Comparison of ENCODE assay signal across 26 cellular contexts in genomic region chr15:43251185-43251862, GRCh38. TPM values are rescaled to one million over a fixed set of nuclear protein-coding genes. Genes with fewer than 3 reads are reported as not detected.
A peak's percentile ranks its signal among the peaks of the same experiment; 100 is the strongest.
DNase-seq lines count a peak whose midpoint lies in the region; TF ChIP-seq lines count a peak whose summit lies in the region.
"Had no signal": no experiment of that assay in that cellular context is flagged by ENCODE, and none has a peak within 500 bp of the region (broad histone marks: within the 10 kb centered on the region; RNA-seq: fewer than 3 reads in every experiment).

No MANE protein-coding gene starts in this region.

- H3K9me2 ChIP-seq in OCI-LY7 (ENCODE audit: insufficient read depth, low read length), result no peaks in the 10 kb centered on the region

- no peak for TF ChIP-seq CTCF in suprapubic skin (IDR thresholded peaks at IDR 0.05)
- TF ChIP-seq CTCF in OCI-LY7 (conservative IDR thresholded peaks at IDR 0.05; ENCODE audit: low read length), result no peak

- DNase-seq in activated naive CD4-positive, alpha-beta T cell treated with anti-CD3 and anti-CD28 coated beads, Interleukin-2, amount 10 ng/mL, durations not matched to agents 7 days and 5 days, result no peak
- no peak for DNase-seq in activated naive CD4-positive, alpha-beta T cell treated with anti-CD3 and anti-CD28 coated beads, Interleukin-2, amount 50 U/mL, for 16 hours
- DNase-seq in activated CD4-positive, alpha-beta memory T cell treated with anti-CD3 and anti-CD28 coated beads, Interleukin-2, amount 10 ng/mL, durations not matched to agents 7 days and 5 days, result no peak
- DNase-seq in suprapubic skin (ENCODE audit: low spot score in 2 of 2), result no peak
- DNase-seq in GM19240 (ENCODE audit: insufficient read length, low spot score), result no peak
- DNase-seq in OCI-LY7 (ENCODE audit: low spot score), result no peak
- DNase-seq: CD4-positive, alpha-beta T cell; DMS 273 treated with DMSO at 0.1 percent for 48 hours; effector memory CD4-positive, alpha-beta T cell; kidney; lower lobe of right lung; mucosa of descending colon; NCI-H146; NCI-H2171; NCI-H524; NK-92 treated with Interleukin-12 subunit alpha and Interleukin-12 subunit beta, amount 100 ng/mL, for 24 hours; posterior cingulate gyrus; right lobe of liver; T-helper 9 cell; tibial artery had no signal

- H3K36me3 Mint-ChIP-seq in activated naive CD4-positive, alpha-beta T cell treated with anti-CD3 and anti-CD28 coated beads, Interleukin-2, amount 10 ng/mL, durations not matched to agents 7 days and 5 days, result no peaks in the 10 kb centered on the region
- peaks cover 3% of the 10 kb centered on the region for H3K36me3 Mint-ChIP-seq in activated CD4-positive, alpha-beta memory T cell treated with anti-CD3 and anti-CD28 coated beads, Interleukin-2, amount 10 ng/mL, durations not matched to agents 7 days and 5 days (ENCODE audit: low read depth)
- no peaks in the 10 kb centered on the region for H3K36me3 Mint-ChIP-seq in dendritic cell treated with granulocyte-macrophage colony-stimulating factor and Interleukin-4, amounts not matched to agents 40 ng/mL and 50 ng/mL, for 4 days (ENCODE audit: low read depth)

- TF ChIP-seq POLR2A in suprapubic skin (IDR thresholded peaks at IDR 0.05), result no peak

- H3K27ac ChIP-seq in suprapubic skin (peak overlapping the region; percentile 7), OCI-LY7 (ENCODE audit: low read depth, low read length, poor library complexity, severe bottlenecking) (no peak overlapping the region)
- H3K27ac ChIP-seq: lower lobe of right lung, right lobe of liver, SK-N-MC, tibial artery had no signal

- H3K4me1 Mint-ChIP-seq in activated naive CD4-positive, alpha-beta T cell treated with anti-CD3 and anti-CD28 coated beads, Interleukin-2, amount 10 ng/mL, durations not matched to agents 7 days and 5 days, result peaks cover 26% of the 10 kb centered on the region
- H3K4me1 Mint-ChIP-seq in activated CD4-positive, alpha-beta memory T cell treated with anti-CD3 and anti-CD28 coated beads, Interleukin-2, amount 10 ng/mL, durations not matched to agents 7 days and 5 days, result peaks cover 48% of the 10 kb centered on the region
- H3K4me1 Mint-ChIP-seq in dendritic cell treated with granulocyte-macrophage colony-stimulating factor and Interleukin-4, amounts not matched to agents 40 ng/mL and 50 ng/mL, for 4 days (ENCODE audit: low read depth), result peaks cover 54% of the 10 kb centered on the region
- H3K4me1 Mint-ChIP-seq: neural crest cell had no signal

- H3K4me1 ChIP-seq in suprapubic skin (peaks cover 29% of the 10 kb centered on the region), OCI-LY7 (ENCODE audit: insufficient read depth, low read length, poor library complexity, severe bottlenecking) (no peaks in the 10 kb centered on the region)
- H3K4me1 ChIP-seq: lower lobe of right lung, right lobe of liver, tibial artery had no signal

- H3K36me3 ChIP-seq in suprapubic skin (no peaks in the 10 kb centered on the region), OCI-LY7 (ENCODE audit: insufficient read depth, low read length) (no peaks in the 10 kb centered on the region)
- H3K36me3 ChIP-seq: lower lobe of right lung, right lobe of liver, tibial artery had no signal

- no peaks in the 10 kb centered on the region for H3K9me3 Mint-ChIP-seq in activated naive CD4-positive, alpha-beta T cell treated with anti-CD3 and anti-CD28 coated beads, Interleukin-2, amount 10 ng/mL, durations not matched to agents 7 days and 5 days
- H3K9me3 Mint-ChIP-seq in activated CD4-positive, alpha-beta memory T cell treated with anti-CD3 and anti-CD28 coated beads, Interleukin-2, amount 10 ng/mL, durations not matched to agents 7 days and 5 days, result no peaks in the 10 kb centered on the region
- H3K9me3 Mint-ChIP-seq in dendritic cell treated with granulocyte-macrophage colony-stimulating factor and Interleukin-4, amounts not matched to agents 40 ng/mL and 50 ng/mL, for 4 days, result no peaks in the 10 kb centered on the region
- H3K9me3 Mint-ChIP-seq: CD4-positive, alpha-beta T cell; neural crest cell had no signal

- H3K27ac Mint-ChIP-seq in activated naive CD4-positive, alpha-beta T cell treated with anti-CD3 and anti-CD28 coated beads, Interleukin-2, amount 10 ng/mL, durations not matched to agents 7 days and 5 days, result peak overlapping the region; percentile 73
- peak overlapping the region; percentile 84 for H3K27ac Mint-ChIP-seq in activated CD4-positive, alpha-beta memory T cell treated with anti-CD3 and anti-CD28 coated beads, Interleukin-2, amount 10 ng/mL, durations not matched to agents 7 days and 5 days
- H3K27ac Mint-ChIP-seq in dendritic cell treated with granulocyte-macrophage colony-stimulating factor and Interleukin-4, amounts not matched to agents 40 ng/mL and 50 ng/mL, for 4 days, result peak overlapping the region; percentile 4
- H3K27ac Mint-ChIP-seq: CD4-positive, alpha-beta T cell had no signal

- no peak for TF ChIP-seq EP300 in suprapubic skin (IDR thresholded peaks at IDR 0.05)

- no peak overlapping the region for H2AFZ ChIP-seq in OCI-LY7 (ENCODE audit: low read length)

- peaks cover 32% of the 10 kb centered on the region for H3K27me3 Mint-ChIP-seq in activated naive CD4-positive, alpha-beta T cell treated with anti-CD3 and anti-CD28 coated beads, Interleukin-2, amount 10 ng/mL, durations not matched to agents 7 days and 5 days
- H3K27me3 Mint-ChIP-seq in activated CD4-positive, alpha-beta memory T cell treated with anti-CD3 and anti-CD28 coated beads, Interleukin-2, amount 10 ng/mL, durations not matched to agents 7 days and 5 days, result peaks cover 5% of the 10 kb centered on the region
- peaks cover 38% of the 10 kb centered on the region for H3K27me3 Mint-ChIP-seq in dendritic cell treated with granulocyte-macrophage colony-stimulating factor and Interleukin-4, amounts not matched to agents 40 ng/mL and 50 ng/mL, for 4 days

- POLR2A ChIA-PET in activated CD4-positive, alpha-beta memory T cell treated with anti-CD3 and anti-CD28 coated beads, Interleukin-2, amount 10 ng/mL, durations not matched to agents 7 days and 5 days (lab: Charles Lee), result interaction anchor here (1.0 to 1.8 kb wide), 2 partner anchors 9 to 19 kb away, joined by 3 to 4 read pairs; no protein-coding TSS in a partner anchor
- POLR2A ChIA-PET in OCI-LY7 (lab: Charles Lee), result no interaction called here

- no peaks in the 10 kb centered on the region for H3K79me2 ChIP-seq in OCI-LY7 (ENCODE audit: insufficient read depth, low read depth, low read length)

- H3K4me3 ChIP-seq in suprapubic skin (no peak overlapping the region), OCI-LY7 (ENCODE audit: low read depth, low read length, poor library complexity, severe bottlenecking) (no peak overlapping the region)
- H3K4me3 ChIP-seq: lower lobe of right lung, mucosa of descending colon, right lobe of liver, SK-N-MC, tibial artery had no signal

- no peaks in the 10 kb centered on the region for H3K27me3 ChIP-seq in suprapubic skin
- H3K27me3 ChIP-seq: right lobe of liver had no signal

- intact Hi-C loops in dendritic cell treated with granulocyte-macrophage colony-stimulating factor and Interleukin-4, amounts not matched to agents 40 ng/mL and 50 ng/mL, for 4 days (cut with micrococcal nuclease), result no loop called here
- intact Hi-C loops in OCI-LY7 (cut with micrococcal nuclease; ENCODE audit: unreplicated experiment), result no loop called here

- no peaks in the 10 kb centered on the region for H3K9me3 ChIP-seq in suprapubic skin
- no peaks in the 10 kb centered on the region for H3K9me3 ChIP-seq in OCI-LY7 (ENCODE audit: low read length)
- H3K9me3 ChIP-seq: lower lobe of right lung, mucosa of descending colon, right lobe of liver, tibial artery had no signal

- no peak overlapping the region for H3K4me3 Mint-ChIP-seq in activated naive CD4-positive, alpha-beta T cell treated with anti-CD3 and anti-CD28 coated beads, Interleukin-2, amount 10 ng/mL, durations not matched to agents 7 days and 5 days
- H3K4me3 Mint-ChIP-seq in activated CD4-positive, alpha-beta memory T cell treated with anti-CD3 and anti-CD28 coated beads, Interleukin-2, amount 10 ng/mL, durations not matched to agents 7 days and 5 days, result no peak overlapping the region
- H3K4me3 Mint-ChIP-seq in dendritic cell treated with granulocyte-macrophage colony-stimulating factor and Interleukin-4, amounts not matched to agents 40 ng/mL and 50 ng/mL, for 4 days, result no peak overlapping the region
- H3K4me3 Mint-ChIP-seq: CD4-positive, alpha-beta T cell; neural crest cell had no signal

- no peaks in the 10 kb centered on the region for H4K20me1 ChIP-seq in OCI-LY7 (ENCODE audit: insufficient read depth, low read length)

- CTCF ChIA-PET in activated naive CD4-positive, alpha-beta T cell treated with anti-CD3 and anti-CD28 coated beads, Interleukin-2, amount 10 ng/mL, durations not matched to agents 7 days and 5 days (lab: Charles Lee), result interaction anchor here (0.6 to 2.6 kb wide), 2 partner anchors 26 to 34 kb away, joined by 3 to 16 read pairs; no protein-coding TSS in a partner anchor
- CTCF ChIA-PET in activated CD4-positive, alpha-beta memory T cell treated with anti-CD3 and anti-CD28 coated beads, Interleukin-2, amount 10 ng/mL, durations not matched to agents 7 days and 5 days (lab: Charles Lee), result interaction anchor here (2.5 kb wide), 1 partner anchor 26 kb away, joined by 14 read pairs; no protein-coding TSS in a partner anchor
- CTCF ChIA-PET in OCI-LY7 (lab: Charles Lee; ENCODE audit: unreplicated experiment), result no interaction called here

- no TSS peak for BruUV-seq in OCI-LY7 (replicated peaks; lab: Mats Ljungman, UMichigan)

- no peak overlapping the region for H3K4me2 ChIP-seq in OCI-LY7 (ENCODE audit: low read length)

- 68% methylated on average over 7 of the region's 8 CpGs for WGBS in suprapubic skin

RNA-seq across cellular contexts. Expression of gene TGM5, which starts 15.4 kb away (rescaled TPM):
- total RNA-seq in activated CD4-positive, alpha-beta memory T cell treated with anti-CD3 and anti-CD28 coated beads, Interleukin-2, amount 10 ng/mL, durations not matched to agents 7 days and 5 days, result under 1 TPM; 0.20 to 0.28 TPM
- total RNA-seq in suprapubic skin (100 to 1,000 TPM in 1 of 4 donors, 10 to 100 TPM in 3; 61.6 to 146 (median 69.3) TPM), OCI-LY7 (2022) (not detected in 2 replicates)
- not detected in 2 replicates for total RNA-seq in OCI-LY7 (2014; rRNA removed; shearing (Covaris generic))
- total RNA-seq: CD4-positive, alpha-beta T cell; H4; kidney; M059J; mucosa of descending colon; neural crest cell; right lobe of liver; RPMI7951 had no signal

RNA-seq across cellular contexts. Expression of gene EPB42, which starts 30.5 kb away (rescaled TPM):
- not detected for total RNA-seq in activated CD4-positive, alpha-beta memory T cell treated with anti-CD3 and anti-CD28 coated beads, Interleukin-2, amount 10 ng/mL, durations not matched to agents 7 days and 5 days
- total RNA-seq in suprapubic skin, result not detected
- not detected in 2 replicates for total RNA-seq in OCI-LY7 (2014; rRNA removed; shearing (Covaris generic))
- total RNA-seq in OCI-LY7 (2022), result not detected in 2 replicates
- total RNA-seq: CD4-positive, alpha-beta T cell; H4; kidney; lower lobe of right lung; M059J; mucosa of descending colon; neural crest cell; RPMI7951 had no signal

RNA-seq across cellular contexts. Expression of gene TGM7, which starts 50.7 kb away (rescaled TPM):
- not detected for total RNA-seq in activated CD4-positive, alpha-beta memory T cell treated with anti-CD3 and anti-CD28 coated beads, Interleukin-2, amount 10 ng/mL, durations not matched to agents 7 days and 5 days
- not detected for total RNA-seq in suprapubic skin
- total RNA-seq in OCI-LY7 (2014; rRNA removed; shearing (Covaris generic)), result not detected in 2 replicates
- not detected in 2 replicates for total RNA-seq in OCI-LY7 (2022)
- total RNA-seq: CD4-positive, alpha-beta T cell; H4; kidney; lower lobe of right lung; M059J; mucosa of descending colon; neural crest cell; right lobe of liver; RPMI7951 had no signal

Comparison
In these comparisons a context has a peak if more than half of its experiments do, and no peak if none do; other contexts are left out.
1. H3K27ac Mint-ChIP-seq: peak in every context shown above with its lines; median percentile 84 in activated CD4-positive, alpha-beta memory T cell treated with anti-CD3 and anti-CD28 coated beads, Interleukin-2, amount 10 ng/mL, durations not matched to agents 7 days and 5 days; 73 in activated naive CD4-positive, alpha-beta T cell treated with anti-CD3 and anti-CD28 coated beads, Interleukin-2, amount 10 ng/mL, durations not matched to agents 7 days and 5 days; 4 in dendritic cell treated with granulocyte-macrophage colony-stimulating factor and Interleukin-4, amounts not matched to agents 40 ng/mL and 50 ng/mL, for 4 days.
2. RNA of gene TGM5, which starts 15.4 kb away (total RNA-seq): 61.6 to 146 TPM in suprapubic skin; 0.20 to 0.28 TPM in activated CD4-positive, alpha-beta memory T cell treated with anti-CD3 and anti-CD28 coated beads, Interleukin-2, amount 10 ng/mL, durations not matched to agents 7 days and 5 days and not detected in OCI-LY7; every median in the first group is over 10 times any median in the second.